Comparison of ENCODE assay signal across 1 cellular context in the genomic region with DNA sequence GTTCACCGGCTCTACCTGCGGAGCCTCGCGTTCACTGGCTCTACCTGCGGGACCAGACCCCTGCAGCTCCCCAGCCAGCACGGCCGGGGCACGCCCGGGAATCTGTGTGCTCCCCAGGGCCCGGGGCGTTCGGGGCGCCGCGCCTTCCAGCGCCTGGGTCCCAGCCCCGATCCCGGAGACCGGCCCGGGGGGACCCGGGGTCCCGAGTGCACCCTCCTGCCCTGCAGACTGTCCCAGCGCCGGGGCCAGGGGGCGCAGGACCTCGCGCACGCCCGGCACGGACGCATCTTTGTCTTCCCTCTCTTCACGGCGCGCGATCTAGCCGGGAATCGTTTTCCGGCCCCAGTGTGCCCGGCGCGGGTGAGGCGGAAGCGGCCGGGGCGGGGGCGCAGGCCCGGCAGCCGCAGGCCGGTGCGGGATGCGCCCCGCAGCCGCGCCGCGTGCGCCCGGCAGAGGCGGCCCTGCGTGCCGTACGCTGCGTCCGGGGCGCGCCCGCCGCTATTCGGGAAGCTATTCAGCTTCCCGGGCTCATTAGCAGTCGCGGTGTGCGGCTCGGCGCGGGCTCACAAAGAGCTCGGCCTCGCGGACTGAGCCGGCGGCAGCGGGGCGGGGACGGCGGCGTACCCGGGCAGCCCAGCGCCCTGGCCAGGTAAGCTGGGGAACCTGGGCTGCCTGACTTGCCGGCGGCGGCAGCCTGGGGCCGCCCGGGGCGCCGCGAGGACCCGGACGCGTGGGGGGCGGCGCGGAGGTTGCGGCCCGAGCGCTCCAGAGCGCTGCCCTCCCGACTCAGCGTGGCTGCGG.
TF ChIP-seq lines count a peak whose summit lies in the region.

A gene (plus strand): TSS at position 345 of the 801 bp plus-strand sequence. CDS start 167,911 bp downstream, outside the sequence.

TF ChIP-seq in IMR-90, 13 proteins besides CTCF, POLR2A, EP300 and RAD21:
- TF ChIP-seq FOS (IDR thresholded peaks at IDR 0.05; ENCODE audit: low read depth, low read length) (peak; percentile 17; the same call in 1 of the 2 replicates), BHLHE40 (IDR thresholded peaks at IDR 0.05; ENCODE audit: low read depth, low read length) (no peak), NFE2L2 (IDR thresholded peaks at IDR 0.05; ENCODE audit: low read depth, low read length) (no peak), MAFK (IDR thresholded peaks at IDR 0.05; ENCODE audit: low read depth, low read length) (no peak), MXI1 (IDR thresholded peaks at IDR 0.05; ENCODE audit: borderline replicate concordance, low read depth, low read length) (no peak), MAZ (IDR thresholded peaks at IDR 0.05; ENCODE audit: borderline replicate concordance, low read depth, low read length) (no peak)
- TF ChIP-seq, protein P1, sequence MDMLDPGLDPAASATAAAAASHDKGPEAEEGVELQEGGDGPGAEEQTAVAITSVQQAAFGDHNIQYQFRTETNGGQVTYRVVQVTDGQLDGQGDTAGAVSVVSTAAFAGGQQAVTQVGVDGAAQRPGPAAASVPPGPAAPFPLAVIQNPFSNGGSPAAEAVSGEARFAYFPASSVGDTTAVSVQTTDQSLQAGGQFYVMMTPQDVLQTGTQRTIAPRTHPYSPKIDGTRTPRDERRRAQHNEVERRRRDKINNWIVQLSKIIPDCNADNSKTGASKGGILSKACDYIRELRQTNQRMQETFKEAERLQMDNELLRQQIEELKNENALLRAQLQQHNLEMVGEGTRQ (IDR thresholded peaks at IDR 0.05; ENCODE audit: low read depth, low read length), result no peak
- TF ChIP-seq, protein P2, sequence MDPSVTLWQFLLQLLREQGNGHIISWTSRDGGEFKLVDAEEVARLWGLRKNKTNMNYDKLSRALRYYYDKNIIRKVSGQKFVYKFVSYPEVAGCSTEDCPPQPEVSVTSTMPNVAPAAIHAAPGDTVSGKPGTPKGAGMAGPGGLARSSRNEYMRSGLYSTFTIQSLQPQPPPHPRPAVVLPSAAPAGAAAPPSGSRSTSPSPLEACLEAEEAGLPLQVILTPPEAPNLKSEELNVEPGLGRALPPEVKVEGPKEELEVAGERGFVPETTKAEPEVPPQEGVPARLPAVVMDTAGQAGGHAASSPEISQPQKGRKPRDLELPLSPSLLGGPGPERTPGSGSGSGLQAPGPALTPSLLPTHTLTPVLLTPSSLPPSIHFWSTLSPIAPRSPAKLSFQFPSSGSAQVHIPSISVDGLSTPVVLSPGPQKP (IDR thresholded peaks at IDR 0.05; ENCODE audit: borderline replicate concordance, low read depth, low read length), result no peak
TF ChIP-seq in IMR-90: peak in this region for 1.
